20 cellular contexts compared by ENCODE assay signal in the genomic region with DNA sequence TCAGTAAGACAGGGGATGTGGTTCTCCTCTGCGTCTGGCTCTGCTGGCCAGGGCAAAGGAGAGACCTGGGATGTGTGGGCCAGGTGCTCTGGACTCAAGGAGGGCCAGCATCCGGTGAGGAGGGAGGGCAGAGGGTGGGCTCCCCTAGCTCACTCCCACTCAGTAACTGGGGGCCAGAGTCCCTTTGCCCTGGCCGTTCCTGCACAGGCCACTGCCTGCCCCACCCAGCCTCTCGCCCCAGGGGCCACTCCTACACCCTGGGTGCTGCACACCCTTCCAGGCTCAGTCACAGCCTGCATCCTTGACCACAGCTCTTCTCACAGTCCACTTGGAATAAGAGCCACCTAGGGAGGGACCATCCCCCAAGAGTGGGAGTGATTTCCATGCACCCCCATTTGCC.
"Had no signal": no experiment of that assay in that cellular context is flagged by ENCODE, and none has a peak within 500 bp of the region (broad histone marks: within the 10 kb centered on the region; RNA-seq: fewer than 3 reads in every experiment).

No MANE protein-coding gene starts in this region.

- H3K4me1 Mint-ChIP-seq: neural crest cell had no signal

- ATAC-seq: psoas muscle; right lobe of liver; stimulated activated naive B cell treated with anti-CD40 and anti-IgM and Interleukin-4, amounts not matched to agents 10 μg/mL and 1 μg/mL and 100 μg/mL, for 72 hours had no signal

- H3K27ac ChIP-seq: breast epithelium, coronary artery, ovary, psoas muscle, right lobe of liver had no signal

- H3K27me3 ChIP-seq: breast epithelium, ovary, right lobe of liver had no signal

- H3K27ac Mint-ChIP-seq: activated naive CD4-positive, alpha-beta T cell treated with anti-CD3 and anti-CD28 coated beads, Interleukin-2, amount 10 ng/mL, durations not matched to agents 7 days and 5 days had no signal

- H3K9me3 ChIP-seq: breast epithelium, ovary, psoas muscle, right lobe of liver had no signal

- H3K4me3 ChIP-seq: breast epithelium, coronary artery, ovary, psoas muscle, right lobe of liver, smooth muscle cell had no signal

- H3K27me3 Mint-ChIP-seq: stimulated activated naive B cell treated with anti-CD40 and anti-IgM and Interleukin-4, amounts not matched to agents 10 μg/mL and 1 μg/mL and 100 μg/mL, for 72 hours had no signal

- H3K9me3 Mint-ChIP-seq: activated naive CD4-positive, alpha-beta T cell treated with anti-CD3 and anti-CD28 coated beads, Interleukin-2, amount 10 ng/mL, durations not matched to agents 7 days and 5 days; neural crest cell; stimulated activated naive B cell treated with anti-CD40 and anti-IgM and Interleukin-4, amounts not matched to agents 10 μg/mL and 1 μg/mL and 100 μg/mL, for 72 hours had no signal

- H3K4me1 ChIP-seq: breast epithelium, psoas muscle, right lobe of liver had no signal

- H3K4me2 ChIP-seq: smooth muscle cell had no signal

- H3K4me3 Mint-ChIP-seq: activated naive CD4-positive, alpha-beta T cell treated with anti-CD3 and anti-CD28 coated beads, Interleukin-2, amount 10 ng/mL, durations not matched to agents 7 days and 5 days; neural crest cell had no signal

- H3K36me3 ChIP-seq: breast epithelium, ovary had no signal

- DNase-seq: activated CD4-positive, alpha-beta T cell treated with anti-CD3 and anti-CD28 coated beads for 48 hours; activated CD4-positive, CD25-positive, alpha-beta regulatory T cell; activated CD8-positive, alpha-beta memory T cell treated with anti-CD3 and anti-CD28 coated beads for 24 hours; activated CD8-positive, alpha-beta memory T cell treated with anti-CD3 and anti-CD28 coated beads, Interleukin-2, amount 50 U/mL, for 48 hours; activated effector memory CD4-positive, alpha-beta T cell treated with Interleukin-2 at 50 U/mL for 16 hours; activated naive CD4-positive, alpha-beta T cell treated with anti-CD3 and anti-CD28 coated beads, Interleukin-2, amount 10 ng/mL, durations not matched to agents 7 days and 5 days; activated T-cell treated with anti-CD3 and anti-CD28 coated beads, Interleukin-2, amount 50 U/mL, for 48 hours; foreskin melanocyte; glutamatergic neuron; hippocampal formation; ovary; psoas muscle; right lobe of liver; stimulated activated CD4-positive, alpha-beta T cell treated with anti-CD3 and anti-CD28 coated beads, Interleukin-4, amount 100 ng/mL, for 24 hours; stimulated activated naive B cell treated with anti-CD40 and anti-IgM and Interleukin-4, amounts not matched to agents 10 μg/mL and 1 μg/mL and 100 μg/mL, for 72 hours; T-helper 9 cell had no signal
